ENCODE assay signal across 12 cellular contexts in the genomic region with DNA sequence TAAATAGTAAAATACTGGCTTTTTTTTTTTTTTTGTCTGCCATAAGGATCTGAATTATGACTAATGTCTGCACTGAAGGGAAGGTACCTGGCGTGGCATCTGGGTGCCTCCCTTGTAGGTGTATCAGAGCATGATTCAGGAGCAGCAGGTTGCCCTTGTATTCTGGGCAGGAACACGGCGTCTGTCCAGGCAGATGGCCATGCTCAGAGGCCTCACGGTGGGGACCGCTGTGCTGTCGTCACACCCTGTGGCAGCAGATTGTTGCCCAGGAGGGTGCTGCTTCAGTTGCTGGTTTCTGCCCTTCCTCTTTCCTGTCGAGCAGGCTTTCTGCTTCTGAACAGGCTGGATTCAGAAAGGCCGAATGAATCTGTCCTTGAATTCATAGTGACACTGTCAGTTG. TPM values are rescaled to one million over a fixed set of nuclear protein-coding genes. Genes with fewer than 3 reads are reported as not detected.
DNase-seq lines count a peak whose midpoint lies in the region; ATAC-seq, FAIRE-seq and TF ChIP-seq lines count a peak whose summit lies in the region.
"Had no signal": no experiment of that assay in that cellular context is flagged by ENCODE, and none has a peak within 500 bp of the region (broad histone marks: within the 10 kb centered on the region; RNA-seq: fewer than 3 reads in every experiment).

No MANE protein-coding gene starts in this region.

- no peak overlapping the region for H3K4me3 ChIP-seq in BLaER1
- H3K4me3 ChIP-seq in keratinocyte (ENCODE audit: control insufficient read depth in 2 of 3, extremely low read depth in 1 of 3, insufficient read depth in 2 of 3, low read depth in 1 of 3, low read length in 3 of 3), result no peak overlapping the region
- no peak overlapping the region for H3K4me3 ChIP-seq in osteoblast (ENCODE audit: insufficient read depth, low read length)

- no peak overlapping the region for H2AFZ ChIP-seq in keratinocyte (ENCODE audit: control insufficient read depth, low read length)
- no peak overlapping the region for H2AFZ ChIP-seq in osteoblast (ENCODE audit: low read length)

- H3K27me3 ChIP-seq in BLaER1, result no peaks in the 10 kb centered on the region
- H3K27me3 ChIP-seq in keratinocyte (ENCODE audit: control insufficient read depth, extremely low read depth, insufficient read depth, low read length), result no peaks in the 10 kb centered on the region
- H3K27me3 ChIP-seq in osteoblast (ENCODE audit: insufficient read depth, low read length), result no peaks in the 10 kb centered on the region

- peaks cover 2% of the 10 kb centered on the region for H3K9me1 ChIP-seq in keratinocyte (ENCODE audit: control insufficient read depth, extremely low read depth, insufficient read depth, low read length)

- H3K9me3 Mint-ChIP-seq in brain, result no peaks in the 10 kb centered on the region

- TF ChIP-seq CTCF in brain (conservative IDR thresholded peaks at IDR 0.05) (no peak), keratinocyte (optimal IDR thresholded peaks at IDR 0.05 in 1 of 3, IDR thresholded peaks at IDR 0.05 in 1 of 3, conservative IDR thresholded peaks at IDR 0.05 in 1 of 3; ENCODE audit: extremely low read depth in 1 of 3, insufficient read depth in 2 of 3, low read length in 3 of 3) (no peak), osteoblast (IDR thresholded peaks at IDR 0.05; ENCODE audit: extremely low read depth, low read depth, low read length) (no peak)

- no peaks in the 10 kb centered on the region for H3K36me3 Mint-ChIP-seq in brain

- peak overlapping the region; percentile 58 to 86 (median 85) for H3K27ac Mint-ChIP-seq in brain

- H3K4me1 Mint-ChIP-seq in brain, result peaks cover 84% of the 10 kb centered on the region

- FAIRE-seq in keratinocyte (lab: Jason Lieb, UNC), result peak; percentile 83
- FAIRE-seq: endometrium had no signal

- dilution Hi-C loops in keratinocyte (cut with MboI; ENCODE audit: extremely low pct_ligation_motif_present, low sequenced_read_pairs), result no loop called here

- no peak for ATAC-seq in HG03442 (IDR thresholded peaks at IDR 0.05; ENCODE audit: unreplicated experiment)
- no peak for ATAC-seq in GM21786 (IDR thresholded peaks at IDR 0.05; ENCODE audit: unreplicated experiment)
- ATAC-seq: stimulated activated naive CD8-positive, alpha-beta T cell treated with anti-CD3 and anti-CD28 coated beads, Interleukin-15, Interleukin-2, amounts not matched to agents 100 U/mL and 50 U/mL, for 24 hours had no signal

- H3K4me2 ChIP-seq in BLaER1, result peak overlapping the region; percentile 65
- peak overlapping the region; percentile 29 for H3K4me2 ChIP-seq in keratinocyte (ENCODE audit: control insufficient read depth, extremely low read depth, insufficient read depth, low read depth, low read length)
- no peak overlapping the region for H3K4me2 ChIP-seq in osteoblast (ENCODE audit: insufficient read depth, low read length)

- peak overlapping the region in 1 of 5 experiments; percentile 36 for H3K4me3 Mint-ChIP-seq in brain

- DNase-seq in NCI-H2171 (lab: John Stamatoyannopoulos, UW) (peak; percentile 89), keratinocyte (ENCODE audit: low read depth, low spot score) (peak; percentile 38), osteoblast (ENCODE audit: insufficient read length, low spot score, missing footprints) (no peak), hepatic stellate cell (ENCODE audit: low spot score) (no peak)
- DNase-seq: NCI-H526 treated with DMSO at 0.1 percent for 48 hours; stimulated activated naive CD8-positive, alpha-beta T cell treated with anti-CD3 and anti-CD28 coated beads, Interleukin-15, Interleukin-2, amounts not matched to agents 100 U/mL and 50 U/mL, for 24 hours; SW 1271 had no signal

- H3K9me3 ChIP-seq in BLaER1 (no peaks in the 10 kb centered on the region), keratinocyte (ENCODE audit: control insufficient read depth, low read depth, low read length) (no peaks in the 10 kb centered on the region), osteoblast (ENCODE audit: low read depth, low read length) (no peaks in the 10 kb centered on the region)

- H3K36me3 ChIP-seq in BLaER1 (no peaks in the 10 kb centered on the region), keratinocyte (ENCODE audit: control insufficient read depth in 2 of 2, extremely low read depth in 1 of 2, insufficient read depth in 2 of 2, low read length in 2 of 2) (no peaks in the 10 kb centered on the region), osteoblast (ENCODE audit: insufficient read depth, low read length) (no peaks in the 10 kb centered on the region)

- H3K27me3 Mint-ChIP-seq in brain, result no peaks in the 10 kb centered on the region

- H3K27ac ChIP-seq in BLaER1, result peak overlapping the region; percentile 51; the same call in 1 of the 2 replicates
- H3K27ac ChIP-seq in keratinocyte (ENCODE audit: control insufficient read depth, insufficient read depth, low read length), result peak overlapping the region; percentile 53
- H3K27ac ChIP-seq in osteoblast (ENCODE audit: low read depth, low read length), result no peak overlapping the region

- H3K79me2 ChIP-seq in keratinocyte (ENCODE audit: control insufficient read depth, insufficient read depth, low read length), result peaks cover 44% of the 10 kb centered on the region
- H3K79me2 ChIP-seq in osteoblast (ENCODE audit: insufficient read depth, low read length), result peaks cover 34% of the 10 kb centered on the region

- H3K4me1 ChIP-seq in BLaER1 (peaks cover 67% of the 10 kb centered on the region), keratinocyte (ENCODE audit: control insufficient read depth, extremely low read depth, insufficient read depth, low read length) (peaks cover 55% of the 10 kb centered on the region), osteoblast (ENCODE audit: insufficient read depth, low read length) (peaks cover 6% of the 10 kb centered on the region)

- H3K9ac ChIP-seq in BLaER1, result no peak overlapping the region
- peak overlapping the region; percentile 29 for H3K9ac ChIP-seq in keratinocyte (ENCODE audit: control insufficient read depth, extremely low read depth, insufficient read depth, low read length)

- H4K20me1 ChIP-seq in BLaER1 (peaks cover 92% of the 10 kb centered on the region), keratinocyte (ENCODE audit: control insufficient read depth, extremely low read depth, insufficient read depth, low read length) (no peaks in the 10 kb centered on the region), osteoblast (ENCODE audit: insufficient read depth, low read length) (peaks cover 6% of the 10 kb centered on the region)

RNA-seq across cellular contexts. Expression of gene ZNRF3, which starts 10.9 kb away (rescaled TPM):
- polyA plus RNA-seq in brain (ENCODE audit: insufficient read depth, low read depth, low replicate concordance) (10.9 TPM), keratinocyte (2.1 to 4.0 TPM (median 2.6 TPM) in 3 replicates)
- polyA plus RNA-seq in keratinocyte (2011; ENCODE audit: low read depth), result 1.1 TPM
- 1.5 and 1.6 TPM in 2 replicates for polyA plus RNA-seq in keratinocyte (2011; cell fraction: cytosol; rRNA removed)
- polyA plus RNA-seq in keratinocyte (2011; cell fraction: nucleus; rRNA removed), result 6.3 and 6.8 TPM in 2 replicates
- 1.7 and 3.6 TPM in 2 replicates for polyA plus RNA-seq in keratinocyte (2012; ENCODE audit: low replicate concordance)
- polyA minus RNA-seq in keratinocyte, result 3.3 to 7.0 TPM (median 3.6 TPM) in 3 replicates
- polyA minus RNA-seq in keratinocyte (2011; cell fraction: cytosol; rRNA and poly(A)+ RNA removed), result 6.1 TPM
- polyA minus RNA-seq in keratinocyte (2011; cell fraction: nucleus; rRNA and poly(A)+ RNA removed), result 11.2 and 11.9 TPM in 2 replicates
- 4.7 and 6.9 TPM in 2 replicates for total RNA-seq in osteoblast

Comparison
In these comparisons a context has a peak if more than half of its experiments do, and no peak if none do; other contexts are left out.
1. DNase-seq: peak in NCI-H2171 (single experiment) and keratinocyte (single experiment); none in osteoblast (single experiment) and hepatic stellate cell (single experiment).